ENCODE assay signal across 19 cellular contexts in genomic region chr13:84487681-84488080, GRCh38.
"Had no signal": no experiment of that assay in that cellular context is flagged by ENCODE, and none has a peak within 500 bp of the region (broad histone marks: within the 10 kb centered on the region; RNA-seq: fewer than 3 reads in every experiment).

No MANE protein-coding gene starts in this region.

- DNase-seq: natural killer cell; occipital lobe; ovary; posterior cingulate gyrus; psoas muscle; right cardiac atrium; small intestine; stimulated activated CD4-positive, alpha-beta T cell treated with anti-CD3 and anti-CD28 coated beads, Interleukin-15, amount 100 ng/mL, for 24 hours; stimulated activated CD4-positive, alpha-beta T cell treated with anti-CD3 and anti-CD28 coated beads, Interleukin-2, amount 100 ng/mL, for 24 hours; stimulated activated CD4-positive, alpha-beta T cell treated with anti-CD3 and anti-CD28 coated beads, Interleukin-2, amount 100 ng/mL, for 48 hours; stimulated activated CD4-positive, alpha-beta T cell treated with anti-CD3 and anti-CD28 coated beads, Interleukin-4, amount 100 ng/mL, for 24 hours; stimulated activated naive B cell treated with anti-CD40 and anti-IgM and Interleukin-4, amounts not matched to agents 10 μg/mL and 1 μg/mL and 100 μg/mL, for 72 hours; stimulated activated naive CD4-positive, alpha-beta T cell treated with Interleukin-2 at 50 U/mL for 16 hours; stomach; thyroid gland; trophoblast cell; upper lobe of left lung had no signal

- ATAC-seq: natural killer cell; psoas muscle; right cardiac atrium; sciatic nerve; stimulated activated effector memory CD8-positive, alpha-beta T cell treated with anti-CD3 and anti-CD28 coated beads, Interleukin-12 subunit alpha, Interleukin-12 subunit beta, amount 100 ng/mL, for 72 hours; stimulated activated naive B cell treated with anti-CD40 and anti-IgM and Interleukin-4, amounts not matched to agents 10 μg/mL and 1 μg/mL and 100 μg/mL, for 72 hours had no signal
